ENCODE assay signal across 14 cellular contexts in the genomic region with DNA sequence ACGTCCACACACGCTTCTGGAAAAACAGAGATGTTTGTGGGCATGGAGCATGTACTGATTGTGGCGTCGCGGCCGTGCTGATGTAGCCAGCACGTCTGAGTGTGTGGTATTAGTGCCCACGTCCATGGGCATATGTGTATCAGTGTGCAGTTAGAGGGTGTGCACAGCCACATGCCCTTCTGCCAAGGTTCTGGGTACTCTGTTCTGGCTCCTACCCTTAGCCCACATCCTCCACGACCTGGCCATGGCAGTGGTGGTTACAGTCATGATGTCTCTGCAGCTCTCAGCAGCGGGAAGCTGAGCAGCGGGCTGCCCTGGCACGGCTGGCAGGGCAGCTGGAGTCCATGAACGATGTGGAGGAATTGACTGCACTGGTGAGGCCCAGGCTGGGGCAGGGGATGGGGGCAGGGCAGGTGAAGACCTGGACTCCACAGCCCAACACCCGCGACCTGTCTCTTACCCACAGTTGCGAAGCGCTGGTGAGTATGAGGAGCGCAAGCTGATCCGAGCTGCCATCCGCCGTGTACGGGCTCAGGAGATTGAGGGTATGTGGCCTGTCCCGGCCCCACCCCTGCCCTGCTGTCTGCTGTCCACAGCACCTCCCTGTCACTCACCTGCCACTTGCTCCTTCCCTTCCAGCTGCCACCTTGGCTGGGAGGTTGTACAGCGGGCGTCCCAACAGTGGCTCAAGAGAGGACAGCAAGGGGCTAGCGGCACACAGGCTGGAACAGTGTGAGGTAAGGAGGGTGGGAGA. TPM values are rescaled to one million over a fixed set of nuclear protein-coding genes. Genes with fewer than 3 reads are reported as not detected.
DNase-seq lines count a peak whose midpoint lies in the region; TF ChIP-seq lines count a peak whose summit lies in the region.
"Had no signal": no experiment of that assay in that cellular context is flagged by ENCODE, and none has a peak within 500 bp of the region (broad histone marks: within the 10 kb centered on the region; RNA-seq: fewer than 3 reads in every experiment).

No MANE protein-coding gene starts in this region.

- H3K9me3 ChIP-seq in WERI-Rb-1 (ENCODE audit: severe bottlenecking) (no peaks in the 10 kb centered on the region), stomach (no peaks in the 10 kb centered on the region)
- H3K9me3 ChIP-seq: adrenal gland, neutrophil had no signal

- intact Hi-C loops in stomach (cut with DNase I; ENCODE audit: low total_unique reads): loop anchor here (5.0 kb wide), 1 partner anchor 141 kb away; no protein-coding TSS in a partner anchor

- H3K4me3 ChIP-seq in H7 (ENCODE audit: insufficient read depth, low read depth, low read length) (no peak overlapping the region), WERI-Rb-1 (ENCODE audit: low read depth, low read length) (no peak overlapping the region), stomach (peak overlapping the region in 2 of 4 donors; percentile 17 to 42)
- H3K4me3 ChIP-seq: adrenal gland had no signal

- no peak for TF ChIP-seq EP300 in stomach (IDR thresholded peaks at IDR 0.05)

- H3K4me1 ChIP-seq in stomach: peaks cover 36 to 90% (median 70%) of the 10 kb centered on the region in 4 donors

- no peak for TF ChIP-seq CTCF in WERI-Rb-1 (IDR thresholded peaks at IDR 0.05; ENCODE audit: low read depth, low read length)
- no peak for TF ChIP-seq CTCF in stomach (IDR thresholded peaks at IDR 0.05)

- peak overlapping the region; percentile 29 for H3K27ac ChIP-seq in WERI-Rb-1
- H3K27ac ChIP-seq in stomach: peak overlapping the region in 4 of 5 donors; percentile 89 to 96 (median 95)
- H3K27ac ChIP-seq: neutrophil had no signal

- WGBS in stomach, 5 donors: 83 to 87% (median 85%) methylated on average over 19 to 26 of the region's 26 CpGs

- TF ChIP-seq POLR2A in stomach (IDR thresholded peaks at IDR 0.05): no peak

- DNase-seq in H7 (peak; percentile 40), WERI-Rb-1 (no peak), islet precursor cell (peak; percentile 53), stomach (no peak), GM19238 (ENCODE audit: insufficient read length, low spot score) (no peak), anterior cingulate cortex (lab: John Stamatoyannopoulos, UW) (no peak), T1000 (lab: John Stamatoyannopoulos, UW) (no peak)
- DNase-seq in stimulated activated naive CD4-positive, alpha-beta T cell treated with Interleukin-2 at 50 U/mL for 16 hours (lab: John Stamatoyannopoulos, UW): no peak
- DNase-seq: activated CD8-positive, alpha-beta memory T cell treated with anti-CD3 and anti-CD28 coated beads, Interleukin-2, amount 50 U/mL, for 4 hours; NCI-H2171 had no signal

- H3K27me3 ChIP-seq in H7 (ENCODE audit: control insufficient read depth, insufficient read depth, low read length) (no peaks in the 10 kb centered on the region), WERI-Rb-1 (ENCODE audit: insufficient read depth, low read depth, severe bottlenecking) (no peaks in the 10 kb centered on the region), stomach (no peaks in the 10 kb centered on the region)
- H3K27me3 ChIP-seq: adrenal gland, neutrophil had no signal

- H3K36me3 ChIP-seq in H7 (replicated peaks; ENCODE audit: control insufficient read depth, insufficient read depth, low read length) (no peaks in the 10 kb centered on the region; the same call in none of the 2 replicates), WERI-Rb-1 (peaks cover 36% of the 10 kb centered on the region), stomach (peaks cover 60 to 68% (median 61%) of the 10 kb centered on the region in 4 donors)

RNA-seq across cellular contexts. Expression of a gene that starts 7.3 kb away (rescaled TPM):
- total RNA-seq in H7 (2014; rRNA removed; shearing (Covaris generic)): 10.7 and 21.0 TPM in 2 replicates
- total RNA-seq in stomach: 100 to 1,000 TPM; 120 to 607 (median 406) TPM
- 100 to 1,000 TPM in 1 of 3 donors, 10 to 100 TPM in 2; 51.5 to 424 (median 78.5) TPM for polyA plus RNA-seq in stomach

RNA-seq across cellular contexts. Expression of a gene that starts 19.0 kb away (rescaled TPM):
- total RNA-seq in H7 (2014; rRNA removed; shearing (Covaris generic)): 14.6 and 22.4 TPM in 2 replicates
- 1,000 to 10,000 TPM in 1 of 5 donors, 100 to 1,000 TPM in 3, 10 to 100 TPM in 1; 59.8 to 1,443 (median 573) TPM for total RNA-seq in stomach
- polyA plus RNA-seq in stomach: 100 to 1,000 TPM; 243 to 454 (median 300) TPM

RNA-seq across cellular contexts. Expression of a gene that starts 34.4 kb away (rescaled TPM):
- 10.6 and 11.9 TPM in 2 replicates for total RNA-seq in H7 (2014; rRNA removed; shearing (Covaris generic))
- total RNA-seq in stomach: 10 to 100 TPM in 2 of 5 donors, 1 to 10 TPM in 3; 1.8 to 34.4 (median 9.6) TPM
- polyA plus RNA-seq in stomach: 1 to 10 TPM; 5.5 to 9.5 (median 7.5) TPM
- total RNA-seq: activated CD4-positive, alpha-beta T cell treated with anti-CD3 and anti-CD28 coated beads, Interleukin-2, amount 10 ng/mL, durations not matched to agents 7 days and 5 days; mononuclear cell had no signal

RNA-seq across cellular contexts. Expression of a gene that starts 51.9 kb away (rescaled TPM):
- 13.6 and 19.3 TPM in 2 replicates for total RNA-seq in H7 (2014; rRNA removed; shearing (Covaris generic))
- not detected for total RNA-seq in stomach
- 1 to 10 TPM in 1 of 3 donors, under 1 TPM in 1, not detected in 1; 0.75 to 2.5 TPM for polyA plus RNA-seq in stomach
- total RNA-seq: activated CD4-positive, alpha-beta T cell treated with anti-CD3 and anti-CD28 coated beads, Interleukin-2, amount 10 ng/mL, durations not matched to agents 7 days and 5 days; adrenal gland; mononuclear cell had no signal

Comparison
In these comparisons a context has a peak if more than half of its experiments do, and no peak if none do; other contexts are left out.
1. DNase-seq: peak in H7 (single experiment) and islet precursor cell (single experiment); none in WERI-Rb-1 (single experiment), stomach (single experiment), GM19238 (single experiment), stimulated activated naive CD4-positive, alpha-beta T cell treated with Interleukin-2 at 50 U/mL for 16 hours (single experiment), anterior cingulate cortex (0 of 58) and T1000 (single experiment).